Comparison of ENCODE assay signal across 5 cellular contexts in genomic region chr4:37771771-37772170, GRCh38.
"Had no signal": no experiment of that assay in that cellular context is flagged by ENCODE, and none has a peak within 500 bp of the region (broad histone marks: within the 10 kb centered on the region; RNA-seq: fewer than 3 reads in every experiment).

No MANE protein-coding gene starts in this region.

- ATAC-seq: GM23338, K562 had no signal

- H3K4me3 ChIP-seq: GM23338, K562 had no signal

- DNase-seq: H9, HCEC 1CT, IMR-90 had no signal
